Comparison of ENCODE assay signal across 12 cellular contexts in genomic region chr7:39754326-39755120, GRCh38.
A peak's percentile ranks its signal among the peaks of the same experiment; 100 is the strongest.
DNase-seq lines count a peak whose midpoint lies in the region; ATAC-seq and TF ChIP-seq lines count a peak whose summit lies in the region.
"Had no signal": no experiment of that assay in that cellular context is flagged by ENCODE, and none has a peak within 500 bp of the region (broad histone marks: within the 10 kb centered on the region; RNA-seq: fewer than 3 reads in every experiment).

No MANE protein-coding gene starts in this region.

- H3K27ac ChIP-seq in thoracic aorta, result peak overlapping the region; percentile 60 to 71

- H3K36me3 Mint-ChIP-seq in activated CD8-positive, alpha-beta T cell treated with anti-CD3 and anti-CD28 coated beads for 36 hours (ENCODE audit: low read depth), result peaks cover 8% of the 10 kb centered on the region
- H3K36me3 Mint-ChIP-seq in activated CD8-positive, alpha-beta T cell treated with anti-CD3 and anti-CD28 coated beads, Interleukin-2, amount 10 ng/mL, durations not matched to agents 7 days and 5 days (ENCODE audit: low read depth), result peaks cover 5% of the 10 kb centered on the region
- H3K36me3 Mint-ChIP-seq in activated naive CD8-positive, alpha-beta T cell, result peaks cover 17% of the 10 kb centered on the region

- no peak overlapping the region for H3K4me3 Mint-ChIP-seq in activated CD8-positive, alpha-beta T cell treated with anti-CD3 and anti-CD28 coated beads for 36 hours
- H3K4me3 Mint-ChIP-seq in activated CD8-positive, alpha-beta T cell treated with anti-CD3 and anti-CD28 coated beads, Interleukin-2, amount 10 ng/mL, durations not matched to agents 7 days and 5 days, result no peak overlapping the region
- H3K4me3 Mint-ChIP-seq in activated naive CD8-positive, alpha-beta T cell, result no peak overlapping the region
- H3K4me3 Mint-ChIP-seq: neural crest cell had no signal

- POLR2A ChIA-PET in activated CD8-positive, alpha-beta T cell treated with anti-CD3 and anti-CD28 coated beads for 36 hours (lab: Charles Lee), result interaction anchor here (1.0 to 1.2 kb wide), 2 partner anchors 89 to 174 kb away, joined by 3 read pairs; no protein-coding TSS in a partner anchor
- POLR2A ChIA-PET in activated CD8-positive, alpha-beta T cell treated with anti-CD3 and anti-CD28 coated beads, Interleukin-2, amount 10 ng/mL, durations not matched to agents 7 days and 5 days (lab: Charles Lee), result interaction anchor here (0.5 kb wide), 1 partner anchor 175 kb away, joined by 3 read pairs; no protein-coding TSS in a partner anchor
- POLR2A ChIA-PET in GM10248 (lab: Yijun Ruan, JAX), result no interaction called here

- H3K9me3 ChIP-seq in thoracic aorta, result no peaks in the 10 kb centered on the region

- H3K4me1 Mint-ChIP-seq in activated CD8-positive, alpha-beta T cell treated with anti-CD3 and anti-CD28 coated beads for 36 hours (ENCODE audit: low read depth), result peaks cover 19% of the 10 kb centered on the region
- H3K4me1 Mint-ChIP-seq in activated CD8-positive, alpha-beta T cell treated with anti-CD3 and anti-CD28 coated beads, Interleukin-2, amount 10 ng/mL, durations not matched to agents 7 days and 5 days (ENCODE audit: low read depth), result peaks cover 6% of the 10 kb centered on the region
- peaks cover 7% of the 10 kb centered on the region for H3K4me1 Mint-ChIP-seq in activated naive CD8-positive, alpha-beta T cell (ENCODE audit: low read depth)

- peak; percentile 79 for ATAC-seq in activated CD8-positive, alpha-beta T cell treated with anti-CD3 and anti-CD28 coated beads for 36 hours
- no peak for ATAC-seq in activated CD8-positive, alpha-beta T cell treated with anti-CD3 and anti-CD28 coated beads, Interleukin-2, amount 10 ng/mL, durations not matched to agents 7 days and 5 days
- peak; percentile 64 for ATAC-seq in thoracic aorta (ENCODE audit: insufficient number of reproducible peaks, low FRiP score, low read depth)
- no peak for ATAC-seq in GM19324 (IDR thresholded peaks at IDR 0.05; ENCODE audit: low FRiP score, unreplicated experiment)

- H3K9me3 Mint-ChIP-seq in activated CD8-positive, alpha-beta T cell treated with anti-CD3 and anti-CD28 coated beads for 36 hours, result peaks cover 2% of the 10 kb centered on the region
- H3K9me3 Mint-ChIP-seq in activated CD8-positive, alpha-beta T cell treated with anti-CD3 and anti-CD28 coated beads, Interleukin-2, amount 10 ng/mL, durations not matched to agents 7 days and 5 days (ENCODE audit: insufficient read depth), result no peaks in the 10 kb centered on the region
- no peaks in the 10 kb centered on the region for H3K9me3 Mint-ChIP-seq in activated naive CD8-positive, alpha-beta T cell (ENCODE audit: low read depth)

- no peak for TF ChIP-seq CTCF in activated CD8-positive, alpha-beta T cell treated with anti-CD3 and anti-CD28 coated beads for 36 hours (IDR thresholded peaks at IDR 0.05)
- TF ChIP-seq CTCF in thoracic aorta (IDR thresholded peaks at IDR 0.05) (no peak), GM10248 (IDR thresholded peaks at IDR 0.05; ENCODE audit: control extremely low read depth, extremely low read depth, low read depth, missing control alignments) (no peak)

- peak overlapping the region; percentile 78 for H3K27ac Mint-ChIP-seq in activated CD8-positive, alpha-beta T cell treated with anti-CD3 and anti-CD28 coated beads for 36 hours
- H3K27ac Mint-ChIP-seq in activated CD8-positive, alpha-beta T cell treated with anti-CD3 and anti-CD28 coated beads, Interleukin-2, amount 10 ng/mL, durations not matched to agents 7 days and 5 days, result no peak overlapping the region
- peak overlapping the region; percentile 58 for H3K27ac Mint-ChIP-seq in activated naive CD8-positive, alpha-beta T cell

- DNase-seq in activated CD8-positive, alpha-beta T cell treated with anti-CD3 and anti-CD28 coated beads for 36 hours, result no peak
- DNase-seq in activated CD8-positive, alpha-beta T cell treated with anti-CD3 and anti-CD28 coated beads, Interleukin-2, amount 10 ng/mL, durations not matched to agents 7 days and 5 days, result no peak
- peak; percentile 57 for DNase-seq in hepatic stellate cell (ENCODE audit: low spot score)
- DNase-seq in thoracic aorta (ENCODE audit: low spot score), result no peak
- no peak for DNase-seq in GM10248 (ENCODE audit: extremely low spot score)
- DNase-seq in T-helper 9 cell, result no peak
- DNase-seq: activated CD4-positive, CD25-positive, alpha-beta regulatory T cell; NCI-H2081 treated with DMSO at 0.1 percent for 48 hours; stimulated activated CD8-positive, alpha-beta memory T cell treated with anti-CD3 and anti-CD28 coated beads, Interleukin-4, amount 100 ng/mL, for 48 hours had no signal

- H3K27me3 ChIP-seq in thoracic aorta (replicated peaks; ENCODE audit: insufficient read depth), result no peaks in the 10 kb centered on the region

- H3K4me3 ChIP-seq in thoracic aorta, result peak overlapping the region; percentile 60

- no peaks in the 10 kb centered on the region for H3K27me3 Mint-ChIP-seq in activated CD8-positive, alpha-beta T cell treated with anti-CD3 and anti-CD28 coated beads for 36 hours
- no peaks in the 10 kb centered on the region for H3K27me3 Mint-ChIP-seq in activated CD8-positive, alpha-beta T cell treated with anti-CD3 and anti-CD28 coated beads, Interleukin-2, amount 10 ng/mL, durations not matched to agents 7 days and 5 days (ENCODE audit: low read depth)
- no peaks in the 10 kb centered on the region for H3K27me3 Mint-ChIP-seq in activated naive CD8-positive, alpha-beta T cell

- H3K4me1 ChIP-seq in thoracic aorta (ENCODE audit: control insufficient read depth in 1 of 2, low read depth in 2 of 2), result peaks cover 0 to 19% of the 10 kb centered on the region in 2 donors

- intact Hi-C loops in activated CD8-positive, alpha-beta T cell treated with anti-CD3 and anti-CD28 coated beads for 36 hours (cut with micrococcal nuclease), result no loop called here

- H3K36me3 ChIP-seq in thoracic aorta, result no peaks in the 10 kb centered on the region

- CTCF ChIA-PET in activated CD8-positive, alpha-beta T cell treated with anti-CD3 and anti-CD28 coated beads for 36 hours (lab: Charles Lee), result interaction anchor here (1.0 to 4.0 kb wide), 2 partner anchors 8 to 174 kb away, joined by 6 to 13 read pairs; no protein-coding TSS in a partner anchor
- CTCF ChIA-PET in activated CD8-positive, alpha-beta T cell treated with anti-CD3 and anti-CD28 coated beads, Interleukin-2, amount 10 ng/mL, durations not matched to agents 7 days and 5 days (lab: Charles Lee), result interaction anchor here (1.5 to 24.5 kb wide), 3 partner anchors 9 to 176 kb away, joined by 4 to 498 read pairs (median 5); no protein-coding TSS in a partner anchor
- CTCF ChIA-PET in GM10248 (lab: Yijun Ruan, JAX), result interaction anchor here (0.8 to 19.1 kb wide), 2 partner anchors 12 to 176 kb away, joined by 3 to 464 read pairs; no protein-coding TSS in a partner anchor

Comparison
In these comparisons a context has a peak if more than half of its experiments do, and no peak if none do; other contexts are left out.
1. ATAC-seq: peak in activated CD8-positive, alpha-beta T cell treated with anti-CD3 and anti-CD28 coated beads for 36 hours (single experiment) and thoracic aorta (single experiment); none in activated CD8-positive, alpha-beta T cell treated with anti-CD3 and anti-CD28 coated beads, Interleukin-2, amount 10 ng/mL, durations not matched to agents 7 days and 5 days (single experiment) and GM19324 (single experiment).